ENCODE assay signal across 8 cellular contexts in the genomic region with DNA sequence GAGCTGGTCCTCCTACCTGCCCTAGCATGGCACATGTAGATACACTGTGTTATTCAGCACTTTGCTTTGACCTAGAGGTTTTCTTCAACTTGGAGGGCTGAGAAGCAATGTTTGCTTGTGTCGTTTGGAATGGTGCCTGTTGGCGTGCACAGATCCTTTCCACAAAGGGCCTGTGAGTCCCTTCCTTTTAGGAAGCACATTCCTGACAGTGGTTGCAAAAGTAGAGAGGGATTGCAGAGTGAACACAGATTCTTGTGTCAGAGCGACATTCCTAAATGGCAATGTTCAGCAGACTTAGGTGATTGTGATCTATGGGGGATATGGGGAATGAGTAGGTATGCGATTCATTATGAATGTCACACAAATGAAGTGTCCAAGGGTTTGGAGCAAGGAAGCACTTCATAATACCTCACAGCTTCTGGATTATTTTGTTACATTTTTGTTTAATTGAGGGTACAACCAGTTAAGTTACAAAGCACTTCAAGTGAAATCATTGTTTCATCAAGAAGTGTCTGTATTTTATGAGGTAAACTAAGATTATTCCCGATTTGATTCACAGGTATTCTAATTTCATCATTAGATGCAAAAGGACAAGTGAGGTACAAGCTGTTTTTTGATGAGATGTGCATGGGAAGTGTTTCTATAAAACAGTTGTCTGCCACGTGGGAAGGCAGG. TPM values are rescaled to one million over a fixed set of nuclear protein-coding genes. Genes with fewer than 3 reads are reported as not detected.
DNase-seq lines count a peak whose midpoint lies in the region; ATAC-seq and TF ChIP-seq lines count a peak whose summit lies in the region.

No MANE protein-coding gene starts in this region.

- peaks cover 40% of the 10 kb centered on the region for H3K4me1 Mint-ChIP-seq in GM23338

- H3K4me3 ChIP-seq in GM23338 (peak overlapping the region; percentile 64), rectal smooth muscle tissue (ENCODE audit: low read length) (peak overlapping the region; percentile 78)

- H3F3A ChIP-seq in GM23338 (replicated peaks; ENCODE audit: low read depth): peaks cover 10% of the 10 kb centered on the region; the same call in 1 of the 2 replicates

- peaks cover 4% of the 10 kb centered on the region; the same call in 2 of the 3 replicates for H3K36me3 Mint-ChIP-seq in GM23338 (ENCODE audit: low read depth)

- peaks cover 43% of the 10 kb centered on the region for H3K4me1 ChIP-seq in GM23338 (ENCODE audit: insufficient read depth)
- peaks cover 6% of the 10 kb centered on the region for H3K4me1 ChIP-seq in rectal smooth muscle tissue (ENCODE audit: control insufficient read depth, insufficient read depth, low read length)

- ATAC-seq in GM23338 (no peak), Right ventricle myocardium superior (ENCODE audit: poor library complexity) (peak; percentile 18), HG03095 (IDR thresholded peaks at IDR 0.05; ENCODE audit: unreplicated experiment) (no peak)

- H3K27ac ChIP-seq in GM23338 (ENCODE audit: low read depth) (peak overlapping the region; percentile 92), VCaP (peak overlapping the region; percentile 62), rectal smooth muscle tissue (ENCODE audit: low read depth, low read length) (no peak overlapping the region)

- H3K36me3 ChIP-seq in GM23338 (ENCODE audit: insufficient read depth): no peaks in the 10 kb centered on the region
- no peaks in the 10 kb centered on the region for H3K36me3 ChIP-seq in rectal smooth muscle tissue (ENCODE audit: control insufficient read depth, insufficient read depth, low read length)

- peak overlapping the region; percentile 97 for H2AFZ ChIP-seq in GM23338

- peak overlapping the region; percentile 93 for H3K4me3 Mint-ChIP-seq in GM23338

- no peaks in the 10 kb centered on the region; the same call in 1 of the 3 replicates for H3K9me3 Mint-ChIP-seq in GM23338

- H3K27ac Mint-ChIP-seq in GM23338: peak overlapping the region; percentile 58; the same call in 1 of the 2 replicates

- H3K9ac ChIP-seq in rectal smooth muscle tissue (ENCODE audit: low read length): no peak overlapping the region

- TF ChIP-seq CTCF in GM23338 (conservative IDR thresholded peaks at IDR 0.05; ENCODE audit: low read depth in 2 of 2) (no peak), VCaP (conservative IDR thresholded peaks at IDR 0.05) (no peak)

- H3K4me2 ChIP-seq in GM23338: peak overlapping the region; percentile 82

- H4K20me1 ChIP-seq in GM23338 (replicated peaks; ENCODE audit: insufficient read depth): no peaks in the 10 kb centered on the region

- intact Hi-C loops in Right ventricle myocardium superior (cut with DNase I): no loop called here

- no peak for DNase-seq in GM23338 (ENCODE audit: low spot score)
- DNase-seq in Right ventricle myocardium superior: no peak
- DNase-seq in stimulated activated CD4-positive, alpha-beta T cell treated with anti-CD3 and anti-CD28 coated beads, Interleukin-2, amount 100 ng/mL, for 24 hours: no peak
- no peak for DNase-seq in DMS153 treated with DMSO at 0.1 percent for 48 hours (lab: John Stamatoyannopoulos, UW; ENCODE audit: unreplicated experiment)
- no peak for DNase-seq in stimulated activated naive CD4-positive, alpha-beta T cell treated with Interleukin-2 at 50 U/mL for 16 hours (lab: John Stamatoyannopoulos, UW)

- H3K79me2 ChIP-seq in GM23338 (replicated peaks; ENCODE audit: insufficient read depth): peaks cover 18% of the 10 kb centered on the region

- H3K27me3 ChIP-seq in GM23338 (ENCODE audit: insufficient read depth) (no peaks in the 10 kb centered on the region), rectal smooth muscle tissue (ENCODE audit: control insufficient read depth, insufficient read depth, low read length) (no peaks in the 10 kb centered on the region)

- H3K9me2 ChIP-seq in GM23338 (ENCODE audit: insufficient read depth): no peaks in the 10 kb centered on the region

- peaks cover 6% of the 10 kb centered on the region for H3K27me3 Mint-ChIP-seq in GM23338 (ENCODE audit: insufficient read depth, low read depth, poor library complexity)

TF ChIP-seq in GM23338, 12 proteins besides CTCF, POLR2A, EP300 and RAD21 (continues in another document):
- TF ChIP-seq ZNF331 (CRISPR knock-in tag; IDR thresholded peaks at IDR 0.05; ENCODE audit: low read depth): no peak
- TF ChIP-seq ZNF462 (CRISPR knock-in tag; IDR thresholded peaks at IDR 0.05): no peak
- TF ChIP-seq EZH2phosphoT487 (IDR thresholded peaks at IDR 0.05; ENCODE audit: unreplicated experiment): no peak
- TF ChIP-seq ETS1 (IDR thresholded peaks at IDR 0.05): no peak
- TF ChIP-seq CREB1 (CRISPR knock-in tag; IDR thresholded peaks at IDR 0.05; ENCODE audit: low read depth): no peak
- TF ChIP-seq ZNF114 (CRISPR knock-in tag; IDR thresholded peaks at IDR 0.05): no peak
- no peak for TF ChIP-seq POLR2AphosphoS5 (IDR thresholded peaks at IDR 0.05; ENCODE audit: low read depth)
- TF ChIP-seq EZH2 (IDR thresholded peaks at IDR 0.05; ENCODE audit: low read depth, unreplicated experiment): no peak
- no peak for TF ChIP-seq JUNB (IDR thresholded peaks at IDR 0.05; ENCODE audit: unreplicated experiment)
- no peak for TF ChIP-seq STAT1 (IDR thresholded peaks at IDR 0.05; ENCODE audit: unreplicated experiment)

RNA-seq across cellular contexts. Expression of gene RNF144B, which starts 0.7 kb away (rescaled TPM):
- total RNA-seq in GM23338 (2014; rRNA removed; shearing (Covaris generic)): 8.0 and 9.0 TPM in 2 replicates
- 3.2 and 4.2 TPM in 2 replicates for polyA plus RNA-seq in GM23338 (2016; fragmentation: Nextera tagmentation; extraction: Ambion mirVana)
- total RNA-seq in Right ventricle myocardium superior: 17.1 TPM
